Comparison of ENCODE assay signal across 2 cellular contexts in the genomic region with DNA sequence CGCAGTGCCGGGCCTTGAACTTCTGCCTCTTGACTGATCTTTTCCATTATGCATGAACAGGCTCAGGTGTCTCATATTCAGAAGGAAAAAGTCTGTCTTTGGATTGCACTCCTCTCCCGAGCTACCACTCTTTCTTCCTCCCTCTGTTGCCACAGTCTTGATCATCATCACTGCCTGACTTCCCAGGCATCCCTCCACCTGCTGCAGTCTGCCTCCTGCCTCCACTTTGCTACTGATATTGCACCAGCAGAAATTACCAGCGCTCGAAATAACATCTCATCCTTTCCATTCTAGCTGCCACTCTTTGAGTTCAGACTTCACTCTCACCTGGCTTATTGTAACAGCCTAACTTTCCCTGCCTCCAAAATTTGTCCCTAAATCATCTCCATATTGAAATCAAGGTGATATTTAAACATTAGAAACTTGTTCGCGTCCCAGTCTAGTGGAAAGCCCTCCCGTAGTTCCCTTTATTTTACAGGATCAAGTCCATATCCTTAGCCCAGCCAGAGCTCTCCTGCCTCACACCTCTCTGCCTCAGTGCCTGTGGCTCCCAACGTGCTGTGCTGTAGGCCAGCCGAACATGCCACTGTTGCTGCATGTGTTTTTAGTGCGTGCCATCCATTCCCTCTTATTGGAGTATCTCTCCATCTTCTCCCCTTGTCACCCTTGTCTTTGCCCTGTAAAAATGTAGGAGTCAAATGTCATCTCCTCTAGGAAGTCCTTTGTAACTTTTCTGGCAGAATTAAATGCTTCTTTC.
TF ChIP-seq lines count a peak whose summit lies in the region.

No MANE protein-coding gene starts in this region.

TF ChIP-seq in HEK293, 187 proteins besides CTCF, POLR2A, EP300 and RAD21:
- TF ChIP-seq PRDM1 (tag by site-specific recombination; IDR thresholded peaks at IDR 0.05) = peak; percentile 40; the same call in 1 of the 2 replicates
- TF ChIP-seq ZNF660 (tag by site-specific recombination; IDR thresholded peaks at IDR 0.05) = no peak

TF ChIP-seq in GM12878, 131 proteins besides CTCF, POLR2A, EP300 and RAD21:
- TF ChIP-seq ZSCAN29 (IDR thresholded peaks at IDR 0.05) (no peak), LARP7 (IDR thresholded peaks at IDR 0.05) (no peak), POLR2AphosphoS5 (IDR thresholded peaks at IDR 0.05; ENCODE audit: low read length) (peak; percentile 55; the same call in 1 of the 2 replicates)
TF ChIP-seq in GM12878: peak in this region for 1.
